Comparison of ENCODE assay signal across 18 cellular contexts in the genomic region with DNA sequence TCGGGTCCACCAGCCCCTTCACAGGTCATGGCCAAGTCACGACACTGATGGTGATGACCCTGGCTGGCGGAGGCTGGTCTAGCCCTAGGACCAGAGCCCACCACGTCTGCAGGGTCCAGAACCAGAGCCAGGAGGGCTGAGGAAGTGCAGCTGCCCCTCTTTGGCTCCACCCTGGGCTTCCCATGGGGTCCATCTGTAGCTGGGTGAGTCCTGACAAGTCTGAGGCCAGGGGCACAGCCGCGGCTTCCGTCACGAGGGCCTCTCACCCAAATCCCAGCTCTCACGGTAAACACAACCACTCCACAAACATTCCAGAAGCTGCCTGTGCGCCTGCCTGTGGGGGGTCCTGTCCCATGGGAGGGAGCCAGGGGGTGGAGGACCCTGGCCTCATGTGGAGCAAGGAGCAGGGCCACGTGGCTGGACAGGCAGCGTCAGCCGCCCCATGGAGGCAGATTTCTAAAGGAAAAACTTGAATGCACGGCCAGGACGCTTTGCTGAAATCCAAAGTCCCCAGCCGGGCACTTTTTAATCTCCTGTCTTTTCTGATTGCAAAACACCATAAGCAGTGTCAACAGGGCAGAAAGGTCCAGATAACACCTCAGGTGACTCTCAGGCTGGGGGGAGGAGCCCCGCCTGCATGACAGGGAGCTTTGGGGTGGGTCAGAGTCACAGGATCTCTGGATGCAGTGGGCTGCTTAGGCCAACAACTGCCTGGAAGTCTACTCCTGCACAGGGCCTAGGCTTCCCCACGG. TPM values are rescaled to one million over a fixed set of nuclear protein-coding genes. Genes with fewer than 3 reads are reported as not detected.
DNase-seq lines count a peak whose midpoint lies in the region; TF ChIP-seq lines count a peak whose summit lies in the region.
"Had no signal": no experiment of that assay in that cellular context is flagged by ENCODE, and none has a peak within 500 bp of the region (broad histone marks: within the 10 kb centered on the region; RNA-seq: fewer than 3 reads in every experiment).

No MANE protein-coding gene starts in this region.

- H3K4me1 Mint-ChIP-seq in progenitor cell of endocrine pancreas (ENCODE audit: low read depth), result peaks cover 5% of the 10 kb centered on the region
- H3K4me1 Mint-ChIP-seq: activated CD4-positive, alpha-beta memory T cell treated with anti-CD3 and anti-CD28 coated beads, Interleukin-2, amount 10 ng/mL, durations not matched to agents 7 days and 5 days; activated naive CD8-positive, alpha-beta T cell treated with anti-CD3 and anti-CD28 coated beads for 36 hours had no signal

- DNase-seq in cardiac septum (ENCODE audit: low spot score) (peak; percentile 63), right atrium auricular region (ENCODE audit: low spot score) (no peak), progenitor cell of endocrine pancreas (ENCODE audit: low spot score, unreplicated experiment) (no peak), EL (no peak), NCI-H1930 (lab: John Stamatoyannopoulos, UW) (no peak)
- no peak for DNase-seq in activated CD4-positive, alpha-beta T cell treated with anti-CD3 and anti-CD28 coated beads, Interleukin-2, amount 50 U/mL, for 48 hours
- no peak for DNase-seq in effector CD8-positive, alpha-beta T cell (lab: John Stamatoyannopoulos, UW)
- DNase-seq: activated CD4-positive, alpha-beta memory T cell treated with anti-CD3 and anti-CD28 coated beads, Interleukin-2, amount 10 ng/mL, durations not matched to agents 7 days and 5 days; activated naive CD8-positive, alpha-beta T cell treated with anti-CD3 and anti-CD28 coated beads for 36 hours; activated T-cell treated with anti-CD3 and anti-CD28 coated beads, Interleukin-2, amount 50 U/mL, for 48 hours; CD4-positive, CD25-positive, alpha-beta regulatory T cell; effector CD4-positive, alpha-beta T cell; NCI-H1417 treated with DMSO at 0.1 percent for 48 hours had no signal

- peak overlapping the region; percentile 74 for H3K27ac Mint-ChIP-seq in progenitor cell of endocrine pancreas
- H3K27ac Mint-ChIP-seq: activated CD4-positive, alpha-beta memory T cell treated with anti-CD3 and anti-CD28 coated beads, Interleukin-2, amount 10 ng/mL, durations not matched to agents 7 days and 5 days; activated naive CD8-positive, alpha-beta T cell treated with anti-CD3 and anti-CD28 coated beads for 36 hours; CD4-positive, CD25-positive, alpha-beta regulatory T cell had no signal

- H3K9me3 ChIP-seq in right atrium auricular region, result no peaks in the 10 kb centered on the region
- H3K9me3 ChIP-seq: breast epithelium, neutrophil had no signal

- intact Hi-C loops in cardiac septum (cut with DNase I), result loop anchor here (10.0 kb wide), 1 partner anchor 259 kb away; no protein-coding TSS in a partner anchor

- H3K27me3 ChIP-seq in right atrium auricular region (no peaks in the 10 kb centered on the region), layer of hippocampus (ENCODE audit: control insufficient read depth, insufficient read depth, low read length) (no peaks in the 10 kb centered on the region)
- H3K27me3 ChIP-seq: breast epithelium, neutrophil had no signal

- TF ChIP-seq CTCF in right atrium auricular region (IDR thresholded peaks at IDR 0.05) (no peak), progenitor cell of endocrine pancreas (IDR thresholded peaks at IDR 0.05; ENCODE audit: unreplicated experiment) (no peak)

- no peaks in the 10 kb centered on the region for H3K9me3 Mint-ChIP-seq in progenitor cell of endocrine pancreas (ENCODE audit: low read depth)
- H3K9me3 Mint-ChIP-seq: activated CD4-positive, alpha-beta memory T cell treated with anti-CD3 and anti-CD28 coated beads, Interleukin-2, amount 10 ng/mL, durations not matched to agents 7 days and 5 days; activated naive CD8-positive, alpha-beta T cell treated with anti-CD3 and anti-CD28 coated beads for 36 hours; CD4-positive, CD25-positive, alpha-beta regulatory T cell had no signal

- no peak overlapping the region for H3K4me3 Mint-ChIP-seq in progenitor cell of endocrine pancreas (ENCODE audit: low read depth)
- H3K4me3 Mint-ChIP-seq: activated CD4-positive, alpha-beta memory T cell treated with anti-CD3 and anti-CD28 coated beads, Interleukin-2, amount 10 ng/mL, durations not matched to agents 7 days and 5 days; activated naive CD8-positive, alpha-beta T cell treated with anti-CD3 and anti-CD28 coated beads for 36 hours; CD4-positive, CD25-positive, alpha-beta regulatory T cell had no signal

- H3K27ac ChIP-seq in right atrium auricular region (no peak overlapping the region), layer of hippocampus (ENCODE audit: low read depth, low read length) (peak overlapping the region; percentile 52)
- H3K27ac ChIP-seq: neutrophil, VCaP had no signal

- no peaks in the 10 kb centered on the region for H3K36me3 Mint-ChIP-seq in progenitor cell of endocrine pancreas (ENCODE audit: insufficient read depth)
- H3K36me3 Mint-ChIP-seq: activated naive CD8-positive, alpha-beta T cell treated with anti-CD3 and anti-CD28 coated beads for 36 hours; CD4-positive, CD25-positive, alpha-beta regulatory T cell had no signal

- H3K4me3 ChIP-seq in right atrium auricular region, result no peak overlapping the region
- H3K4me3 ChIP-seq: breast epithelium, skin epidermis had no signal

- no peaks in the 10 kb centered on the region for H3K36me3 ChIP-seq in right atrium auricular region
- H3K36me3 ChIP-seq: breast epithelium, neutrophil had no signal

- no peaks in the 10 kb centered on the region for H3K27me3 Mint-ChIP-seq in progenitor cell of endocrine pancreas
- H3K27me3 Mint-ChIP-seq: activated CD4-positive, alpha-beta memory T cell treated with anti-CD3 and anti-CD28 coated beads, Interleukin-2, amount 10 ng/mL, durations not matched to agents 7 days and 5 days; activated naive CD8-positive, alpha-beta T cell treated with anti-CD3 and anti-CD28 coated beads for 36 hours; CD4-positive, CD25-positive, alpha-beta regulatory T cell had no signal

- peaks cover 0 to 6% of the 10 kb centered on the region in 2 donors for H3K4me1 ChIP-seq in right atrium auricular region
- H3K4me1 ChIP-seq: breast epithelium had no signal

RNA-seq across cellular contexts. Expression of a gene that starts 29.9 kb away (rescaled TPM):
- 17.3 TPM for total RNA-seq in cardiac septum
- 10 to 100 TPM; 12.9 to 15.2 TPM for total RNA-seq in right atrium auricular region
- total RNA-seq in progenitor cell of endocrine pancreas, result 33.6 and 35.3 TPM in 2 replicates
